ENCODE assay signal across 8 cellular contexts in the genomic region with DNA sequence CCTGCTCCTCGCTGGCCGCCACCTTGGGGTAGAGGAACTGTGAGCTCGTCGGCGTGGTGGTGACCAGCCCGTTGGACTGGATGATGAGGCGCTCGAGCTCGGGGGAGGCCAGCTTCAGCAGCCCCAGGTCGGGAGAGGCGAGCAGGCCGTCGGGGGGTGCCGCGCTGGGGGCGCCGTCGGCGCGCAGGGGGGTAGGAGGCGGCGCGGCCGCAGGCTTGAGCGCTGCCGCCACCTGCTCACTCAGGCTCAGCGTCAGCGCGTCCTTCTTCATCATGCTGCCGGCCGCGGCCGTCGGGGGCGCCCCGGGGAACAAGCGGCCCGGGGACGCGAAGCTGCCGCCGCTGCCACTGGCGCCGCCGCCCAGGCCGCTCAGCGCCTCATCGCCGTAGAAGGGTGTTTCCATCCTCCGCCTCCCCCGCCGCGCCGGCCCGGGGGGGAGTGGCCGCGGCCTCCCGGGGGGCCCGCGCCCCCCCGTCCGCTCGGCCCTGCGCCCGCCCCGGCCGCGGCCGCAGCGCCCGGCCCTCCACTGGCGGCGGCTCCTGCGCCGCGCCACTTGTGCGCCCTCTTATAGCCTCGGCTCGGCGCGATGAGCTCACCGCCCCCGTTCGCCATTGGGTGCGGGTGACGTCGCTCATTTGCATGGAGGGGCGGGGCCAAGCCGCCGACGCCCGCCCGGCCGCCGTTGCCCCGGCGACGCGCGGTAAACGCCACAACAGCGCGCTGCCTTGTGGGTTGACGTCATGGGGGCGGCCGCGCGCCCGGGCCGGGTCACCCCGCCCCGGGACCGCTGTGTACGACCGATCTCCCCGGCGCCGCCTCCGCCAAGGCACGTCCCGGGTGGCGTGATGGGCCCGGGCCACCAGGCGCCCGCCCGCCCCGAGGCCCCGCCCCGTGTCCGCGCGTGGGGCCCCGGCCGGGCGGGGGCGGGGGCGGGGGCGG. TPM values are rescaled to one million over a fixed set of nuclear protein-coding genes. Genes with fewer than 3 reads are reported as not detected.
DNase-seq lines count a peak whose midpoint lies in the region; ATAC-seq and TF ChIP-seq lines count a peak whose summit lies in the region.

A gene (minus strand): TSS at position 541 of the 939 bp plus-strand sequence. CDS start 138 bp downstream, at position 403.

- intact Hi-C loops in Calu3 (cut with micrococcal nuclease; ENCODE audit: unreplicated experiment) = no loop called here

- H3K4me3 Mint-ChIP-seq in Calu3 (ENCODE audit: low read depth, unreplicated experiment) = peak within 1 kb of the TSS; percentile 74

- peak; percentile 63 for ATAC-seq in GM21381 (IDR thresholded peaks at IDR 0.05; ENCODE audit: unreplicated experiment)

- no peaks in the 10 kb centered on the region for H3K27me3 Mint-ChIP-seq in Calu3 (ENCODE audit: unreplicated experiment)

- no peaks in the 10 kb centered on the region for H3K9me3 ChIP-seq in endocrine pancreas (ENCODE audit: control insufficient read depth, low read length)

- H3K4me1 ChIP-seq in endocrine pancreas (ENCODE audit: control insufficient read depth, insufficient read depth, low read length) = no peaks in the 10 kb centered on the region

- CTCF ChIA-PET in Calu3 (lab: Charles Lee) = interaction anchor here (0.6 to 1.7 kb wide), 5 partner anchors 13 to 129 kb away, joined by 3 to 8 read pairs (median 3); a partner anchor contains a TSS

- H3K4me3 ChIP-seq in endocrine pancreas (ENCODE audit: control insufficient read depth, insufficient read depth, low read length) = no peak within 1 kb of the TSS

- H3K4me1 Mint-ChIP-seq in Calu3 (ENCODE audit: low read depth, unreplicated experiment) = peaks cover 17% of the 10 kb centered on the region

- no TSS peak for BruUV-seq in Calu3 (replicated peaks; lab: Mats Ljungman, UMichigan)

- no peaks in the 10 kb centered on the region for H3K27me3 ChIP-seq in endocrine pancreas (ENCODE audit: control insufficient read depth, insufficient read depth, low read length)

- TF ChIP-seq CTCF in Calu3 (IDR thresholded peaks at IDR 0.05; ENCODE audit: unreplicated experiment) = no peak

- H3K27ac Mint-ChIP-seq in Calu3 (ENCODE audit: unreplicated experiment) = peak within 1 kb of the TSS; percentile 95

- peaks cover 27% of the 10 kb centered on the region for H3K36me3 ChIP-seq in endocrine pancreas (ENCODE audit: control insufficient read depth, insufficient read depth, low read length)

- peak; percentile 95 for DNase-seq in Calu3
- peak in 75 of 76 experiments; percentile 83 to 100 (median 99) for DNase-seq in HUDEP-2 (lab: John Stamatoyannopoulos, UW; ENCODE audit: unreplicated experiment in 76 of 76)
- peak; percentile 99 for DNase-seq in NOMO-1 treated with dmso at 0.1 percent for 144 hours (lab: John Stamatoyannopoulos, UW; ENCODE audit: unreplicated experiment)
- peak; percentile 94 for DNase-seq in activated CD8-positive, alpha-beta memory T cell treated with anti-CD3 and anti-CD28 coated beads, Interleukin-2, amount 50 U/mL, for 1 hour (ENCODE audit: extremely low read depth)
- DNase-seq in mesenteric fat pad (ENCODE audit: low spot score) = peak; percentile 99
- DNase-seq in stimulated activated CD8-positive, alpha-beta memory T cell treated with anti-CD3 and anti-CD28 coated beads, Interleukin-15, amount 100 ng/mL, for 1 hour (ENCODE audit: low read depth) = peak; percentile 86

- peak within 1 kb of the TSS; percentile 98 for H3K9ac ChIP-seq in endocrine pancreas (ENCODE audit: control insufficient read depth, insufficient read depth, low read length)

- H3K36me3 Mint-ChIP-seq in Calu3 (ENCODE audit: insufficient read depth, unreplicated experiment) = peaks cover 60% of the 10 kb centered on the region

- no peaks in the 10 kb centered on the region for H3K9me3 Mint-ChIP-seq in Calu3 (ENCODE audit: low read depth, unreplicated experiment)

RNA-seq across cellular contexts. Expression of the gene that starts here (rescaled TPM):
- 44.9 and 60.9 TPM in 2 replicates for total RNA-seq in Calu3 (2022)
- total RNA-seq in mesenteric fat pad = 320 TPM
